31 cellular contexts compared by ENCODE assay signal in genomic region chr6:136341367-136341766, GRCh38.
"Had no signal": no experiment of that assay in that cellular context is flagged by ENCODE, and none has a peak within 500 bp of the region (broad histone marks: within the 10 kb centered on the region; RNA-seq: fewer than 3 reads in every experiment).

No MANE protein-coding gene starts in this region.

- H3K36me3 ChIP-seq: ascending aorta, cardiac muscle cell had no signal

- H3K9me3 ChIP-seq: ascending aorta had no signal

- H3K4me1 ChIP-seq: ascending aorta had no signal

- H3K27ac ChIP-seq: ascending aorta, cardiac muscle cell, VCaP had no signal

- ATAC-seq: activated CD4-positive, alpha-beta T cell treated with anti-CD3 and anti-CD28 coated beads for 36 hours; activated CD4-positive, CD25-positive, alpha-beta regulatory T cell treated with anti-CD3 and anti-CD28 coated beads, Interleukin-2, amount 50 U/mL, for 24 hours; activated CD8-positive, alpha-beta memory T cell treated with anti-CD3 and anti-CD28 coated beads, Interleukin-2, amount 10 ng/mL, durations not matched to agents 7 days and 5 days; activated CD8-positive, alpha-beta T cell treated with anti-CD3 and anti-CD28 coated beads, Interleukin-2, amount 10 ng/mL, durations not matched to agents 7 days and 5 days; activated naive CD8-positive, alpha-beta T cell treated with anti-CD3 and anti-CD28 coated beads, Interleukin-2, amount 50 U/mL, for 24 hours had no signal

- H3K4me3 ChIP-seq: ascending aorta, cardiac muscle cell had no signal

- FAIRE-seq: bronchial epithelial cell, TTC549 had no signal

- DNase-seq: activated CD4-positive, alpha-beta memory T cell treated with anti-CD3 and anti-CD28 coated beads, Interleukin-2, amount 10 ng/mL, durations not matched to agents 7 days and 5 days; activated CD4-positive, alpha-beta T cell treated with anti-CD3 and anti-CD28 coated beads for 1 hour; activated CD4-positive, alpha-beta T cell treated with anti-CD3 and anti-CD28 coated beads for 36 hours; activated CD4-positive, alpha-beta T cell treated with anti-CD3 and anti-CD28 coated beads for 48 hours; activated CD4-positive, alpha-beta T cell treated with anti-CD3 and anti-CD28 coated beads, Interleukin-2, amount 10 ng/mL, durations not matched to agents 7 days and 5 days; activated CD4-positive, alpha-beta T cell treated with anti-CD3 and anti-CD28 coated beads, Interleukin-2, amount 50 U/mL, for 48 hours; activated CD4-positive, CD25-positive, alpha-beta regulatory T cell; activated CD8-positive, alpha-beta memory T cell treated with anti-CD3 and anti-CD28 coated beads for 24 hours; activated CD8-positive, alpha-beta memory T cell treated with anti-CD3 and anti-CD28 coated beads, Interleukin-2, amount 10 ng/mL, durations not matched to agents 7 days and 5 days; activated CD8-positive, alpha-beta memory T cell treated with anti-CD3 and anti-CD28 coated beads, Interleukin-2, amount 50 U/mL, for 48 hours; activated CD8-positive, alpha-beta T cell treated with anti-CD3 and anti-CD28 coated beads, Interleukin-2, amount 10 ng/mL, durations not matched to agents 7 days and 5 days; activated effector memory CD4-positive, alpha-beta T cell treated with Interleukin-2 at 50 U/mL for 16 hours; activated gamma-delta T cell; activated naive CD4-positive, alpha-beta T cell treated with anti-CD3 and anti-CD28 coated beads, Interleukin-2, amount 10 ng/mL, durations not matched to agents 7 days and 5 days; activated naive CD4-positive, alpha-beta T cell treated with Interleukin-2 at 50 U/mL for 16 hours; activated naive CD8-positive, alpha-beta T cell treated with anti-CD3 and anti-CD28 coated beads, Interleukin-2, amount 10 ng/mL, durations not matched to agents 7 days and 5 days; activated naive CD8-positive, alpha-beta T cell treated with anti-CD3 and anti-CD28 coated beads, Interleukin-2, amount 50 U/mL, for 24 hours; activated T-cell treated with anti-CD3 and anti-CD28 coated beads, Interleukin-2, amount 50 U/mL, for 24 hours; activated T-cell treated with anti-CD3 and anti-CD28 coated beads, Interleukin-2, amount 50 U/mL, for 48 hours; amygdala; caudate nucleus; cerebellar nuclear complex; T-helper 1 cell; T-helper 2 cell; T-helper 9 cell had no signal

- H3K27me3 ChIP-seq: ascending aorta, cardiac muscle cell had no signal
